ENCODE assay signal across 22 cellular contexts in the genomic region with DNA sequence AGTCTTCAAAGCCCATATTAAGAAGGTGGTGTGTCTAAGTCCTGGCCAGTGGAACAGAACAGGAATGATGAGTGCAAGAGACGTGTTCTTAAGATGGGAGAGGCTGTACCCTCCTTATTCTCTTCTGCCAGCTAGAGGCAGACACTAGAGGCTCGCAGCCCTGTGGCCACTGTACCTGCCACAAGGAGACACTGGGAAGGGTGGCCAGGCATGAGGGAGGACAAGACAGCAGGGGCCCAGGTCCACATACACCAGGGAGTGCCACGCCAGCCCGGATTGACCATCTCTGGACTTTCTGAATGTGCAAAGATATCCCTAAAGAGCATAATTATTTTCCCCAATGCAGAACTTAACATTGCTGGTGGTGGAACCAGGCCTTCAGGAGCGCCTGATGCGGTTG.
DNase-seq lines count a peak whose midpoint lies in the region; ATAC-seq, FAIRE-seq and TF ChIP-seq lines count a peak whose summit lies in the region.
"Had no signal": no experiment of that assay in that cellular context is flagged by ENCODE, and none has a peak within 500 bp of the region (broad histone marks: within the 10 kb centered on the region; RNA-seq: fewer than 3 reads in every experiment).

No MANE protein-coding gene starts in this region.

- no peaks in the 10 kb centered on the region for H3K9me1 ChIP-seq in K562 (ENCODE audit: control insufficient read depth, insufficient read depth, low read length)

- TF ChIP-seq RAD21 in K562 (CRISPR knock-in tag; conservative IDR thresholded peaks at IDR 0.05 in 1 of 2, IDR thresholded peaks at IDR 0.05 in 1 of 2), result no peak

- no peaks in the 10 kb centered on the region for H3K79me2 ChIP-seq in K562 (ENCODE audit: control insufficient read depth, insufficient read depth, low read length)

- POLR2A ChIA-PET in K562 (lab: Yijun Ruan, JAX), result interaction anchor here (0.6 to 0.8 kb wide), 3 partner anchors 8 to 438 kb away, joined by 3 to 5 read pairs (median 3); no protein-coding TSS in a partner anchor

- CTCF ChIA-PET in K562 (lab: Yijun Ruan, JAX; ENCODE audit: low intra/inter-chr PET ratio), result no interaction called here

- no peaks in the 10 kb centered on the region for H4K20me1 ChIP-seq in K562 (replicated peaks; ENCODE audit: control insufficient read depth, insufficient read depth, low read length)

- H3K4me1 ChIP-seq in K562 (replicated peaks in 1 of 2; ENCODE audit: control insufficient read depth in 2 of 2, insufficient read depth in 2 of 2, low read length in 2 of 2), result peaks cover 6 to 9% of the 10 kb centered on the region in 2 experiments; a peak in 4 of 5 replicates
- H3K4me1 ChIP-seq: A549, Peyer's patch had no signal

- 56% methylated on average over 6 of the region's 6 CpGs for WGBS in K562 (ENCODE audit: insufficient coverage, low coverage, missing lambda C conversion rate)

- no peaks in the 10 kb centered on the region for H3K9me3 ChIP-seq in K562 (replicated peaks; ENCODE audit: control insufficient read depth, insufficient read depth, low read depth, low read length)
- H3K9me3 ChIP-seq: A549, MG63, Peyer's patch, SJCRH30 had no signal

- ATAC-seq in left ventricle myocardium superior (peak; percentile 22), left cardiac atrium (no peak), K562 (peak; percentile 15; the same call in 2 of the 3 replicates)
- ATAC-seq: A549 had no signal

- peaks cover 29% of the 10 kb centered on the region for H3K4me1 Mint-ChIP-seq in osteocyte (ENCODE audit: unreplicated experiment)
- H3K4me1 Mint-ChIP-seq: B cell had no signal

- H3K27me3 ChIP-seq in K562 (ENCODE audit: control insufficient read depth in 2 of 2, insufficient read depth in 2 of 2, low read length in 2 of 2), result no peaks in the 10 kb centered on the region
- H3K27me3 ChIP-seq: MG63, Peyer's patch, SJCRH30 had no signal

- H3K4me3 Mint-ChIP-seq in osteocyte (ENCODE audit: unreplicated experiment), result no peak overlapping the region
- H3K4me3 Mint-ChIP-seq: B cell; CD4-positive, alpha-beta T cell; H9; HFFc6 had no signal

- H3K27ac Mint-ChIP-seq in osteocyte (ENCODE audit: unreplicated experiment), result peak overlapping the region; percentile 45
- H3K27ac Mint-ChIP-seq: B cell; CD4-positive, alpha-beta T cell; HFFc6 had no signal

- TF ChIP-seq POLR2A in K562 (conservative IDR thresholded peaks at IDR 0.05), result no peak

- in situ Hi-C loops in K562 (cut with MboI), result no loop called here

- H2AFZ ChIP-seq in K562 (ENCODE audit: low read depth, low read length), result peak overlapping the region; percentile 6; the same call in 1 of the 2 replicates

- DNase-seq in left ventricle myocardium superior (no peak), left cardiac atrium (no peak), K562 (ENCODE audit: extremely low read depth in 1 of 4, low spot score in 3 of 4) (no peak), osteocyte (ENCODE audit: extremely low spot score, unreplicated experiment) (no peak), NCI-H82 (lab: John Stamatoyannopoulos, UW) (no peak), activated gamma-delta T cell treated with Interleukin-2 at 50 U/mL for 16 hours (no peak), substantia nigra (lab: John Stamatoyannopoulos, UW) (no peak)
- DNase-seq: CD4-positive, alpha-beta T cell; COR-L47; DMS79; H9; NCI-H1417; NCI-H1694 treated with DMSO at 0.1 percent for 48 hours; NCI-H2081 treated with DMSO at 0.1 percent for 48 hours; NCI-H2171 treated with DMSO at 0.1 percent for 48 hours; NCI-H524 treated with DMSO at 0.1 percent for 48 hours; Peyer's patch had no signal

- no TSS peak for BruUV-seq in K562 (replicated peaks; lab: Mats Ljungman, UMichigan)

- no peak overlapping the region for H3K27ac ChIP-seq in K562 (ENCODE audit: extremely low read depth, low read depth, low read length)
- no peak overlapping the region for H3K27ac ChIP-seq in substantia nigra (ENCODE audit: low read depth, low read length, poor library complexity, severe bottlenecking)
- H3K27ac ChIP-seq: A549, Peyer's patch, SJCRH30 had no signal

- no peak for TF ChIP-seq EP300 in K562 (IDR thresholded peaks at IDR 0.05; ENCODE audit: low read length)

- H3K4me2 ChIP-seq in K562 (ENCODE audit: insufficient read depth, low read length), result no peak overlapping the region
- H3K4me2 ChIP-seq: A549 had no signal

- FAIRE-seq in K562 (lab: Jason Lieb, UNC), result no peak
- FAIRE-seq: A549 had no signal

- H3K9ac ChIP-seq in K562 (ENCODE audit: insufficient read depth in 1 of 2, low read depth in 2 of 2, low read length in 2 of 2), result no peak overlapping the region

- TF ChIP-seq CTCF in K562 (IDR thresholded peaks at IDR 0.05 in 2 of 3, conservative IDR thresholded peaks at IDR 0.05 in 1 of 3; ENCODE audit: insufficient read depth in 2 of 3, low read depth in 1 of 3, low read length in 3 of 3) (no peak), osteocyte (IDR thresholded peaks at IDR 0.05) (no peak)

- no peaks in the 10 kb centered on the region for H3K9me3 Mint-ChIP-seq in osteocyte (ENCODE audit: unreplicated experiment)
- H3K9me3 Mint-ChIP-seq: CD4-positive, alpha-beta T cell; H9; HFFc6 had no signal

- H3K4me3 ChIP-seq in K562, result no peak overlapping the region
- H3K4me3 ChIP-seq: A549, MG63, Peyer's patch, SJCRH30 had no signal

- H3K27me3 Mint-ChIP-seq in osteocyte (ENCODE audit: unreplicated experiment), result no peaks in the 10 kb centered on the region

- no peaks in the 10 kb centered on the region for H3K36me3 ChIP-seq in K562 (ENCODE audit: control insufficient read depth, insufficient read depth, low read length)
- H3K36me3 ChIP-seq: MG63, Peyer's patch, SJCRH30 had no signal

- H3K36me3 Mint-ChIP-seq in osteocyte (ENCODE audit: unreplicated experiment), result no peaks in the 10 kb centered on the region

- intact Hi-C loops in left ventricle myocardium superior (cut with micrococcal nuclease) (no loop called here), left cardiac atrium (cut with DNase I) (no loop called here), K562 (cut with micrococcal nuclease) (no loop called here)

TF ChIP-seq in K562, 482 proteins besides CTCF, POLR2A, EP300 and RAD21:
- TF ChIP-seq MTF1 (CRISPR knock-in tag; IDR thresholded peaks at IDR 0.05; ENCODE audit: borderline replicate concordance) (no peak), RBM22 (IDR thresholded peaks at IDR 0.05; ENCODE audit: low read depth, low read length, poor library complexity, severe bottlenecking) (no peak), RAD51 (IDR thresholded peaks at IDR 0.05; ENCODE audit: borderline replicate concordance, low read depth) (no peak)
- TF ChIP-seq, protein P1, sequence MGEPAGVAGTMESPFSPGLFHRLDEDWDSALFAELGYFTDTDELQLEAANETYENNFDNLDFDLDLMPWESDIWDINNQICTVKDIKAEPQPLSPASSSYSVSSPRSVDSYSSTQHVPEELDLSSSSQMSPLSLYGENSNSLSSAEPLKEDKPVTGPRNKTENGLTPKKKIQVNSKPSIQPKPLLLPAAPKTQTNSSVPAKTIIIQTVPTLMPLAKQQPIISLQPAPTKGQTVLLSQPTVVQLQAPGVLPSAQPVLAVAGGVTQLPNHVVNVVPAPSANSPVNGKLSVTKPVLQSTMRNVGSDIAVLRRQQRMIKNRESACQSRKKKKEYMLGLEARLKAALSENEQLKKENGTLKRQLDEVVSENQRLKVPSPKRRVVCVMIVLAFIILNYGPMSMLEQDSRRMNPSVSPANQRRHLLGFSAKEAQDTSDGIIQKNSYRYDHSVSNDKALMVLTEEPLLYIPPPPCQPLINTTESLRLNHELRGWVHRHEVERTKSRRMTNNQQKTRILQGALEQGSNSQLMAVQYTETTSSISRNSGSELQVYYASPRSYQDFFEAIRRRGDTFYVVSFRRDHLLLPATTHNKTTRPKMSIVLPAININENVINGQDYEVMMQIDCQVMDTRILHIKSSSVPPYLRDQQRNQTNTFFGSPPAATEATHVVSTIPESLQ (CRISPR knock-in tag; IDR thresholded peaks at IDR 0.05), result no peak
- TF ChIP-seq, protein P2, sequence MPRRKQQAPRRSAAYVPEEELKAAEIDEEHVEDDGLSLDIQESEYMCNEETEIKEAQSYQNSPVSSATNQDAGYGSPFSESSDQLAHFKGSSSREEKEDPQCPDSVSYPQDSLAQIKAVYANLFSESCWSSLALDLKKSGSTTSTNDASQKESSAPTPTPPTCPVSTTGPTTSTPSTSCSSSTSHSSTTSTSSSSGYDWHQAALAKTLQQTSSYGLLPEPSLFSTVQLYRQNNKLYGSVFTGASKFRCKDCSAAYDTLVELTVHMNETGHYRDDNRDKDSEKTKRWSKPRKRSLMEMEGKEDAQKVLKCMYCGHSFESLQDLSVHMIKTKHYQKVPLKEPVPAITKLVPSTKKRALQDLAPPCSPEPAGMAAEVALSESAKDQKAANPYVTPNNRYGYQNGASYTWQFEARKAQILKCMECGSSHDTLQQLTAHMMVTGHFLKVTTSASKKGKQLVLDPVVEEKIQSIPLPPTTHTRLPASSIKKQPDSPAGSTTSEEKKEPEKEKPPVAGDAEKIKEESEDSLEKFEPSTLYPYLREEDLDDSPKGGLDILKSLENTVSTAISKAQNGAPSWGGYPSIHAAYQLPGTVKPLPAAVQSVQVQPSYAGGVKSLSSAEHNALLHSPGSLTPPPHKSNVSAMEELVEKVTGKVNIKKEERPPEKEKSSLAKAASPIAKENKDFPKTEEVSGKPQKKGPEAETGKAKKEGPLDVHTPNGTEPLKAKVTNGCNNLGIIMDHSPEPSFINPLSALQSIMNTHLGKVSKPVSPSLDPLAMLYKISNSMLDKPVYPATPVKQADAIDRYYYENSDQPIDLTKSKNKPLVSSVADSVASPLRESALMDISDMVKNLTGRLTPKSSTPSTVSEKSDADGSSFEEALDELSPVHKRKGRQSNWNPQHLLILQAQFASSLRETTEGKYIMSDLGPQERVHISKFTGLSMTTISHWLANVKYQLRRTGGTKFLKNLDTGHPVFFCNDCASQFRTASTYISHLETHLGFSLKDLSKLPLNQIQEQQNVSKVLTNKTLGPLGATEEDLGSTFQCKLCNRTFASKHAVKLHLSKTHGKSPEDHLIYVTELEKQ (CRISPR knock-in tag; IDR thresholded peaks at IDR 0.05), result no peak

Comparison
In these comparisons a context has a peak if more than half of its experiments do, and no peak if none do; other contexts are left out.
1. ATAC-seq: peak in left ventricle myocardium superior (single experiment) and K562 (single experiment); none in left cardiac atrium (0 of 2).